Comparison of ENCODE assay signal across 9 cellular contexts in the genomic region with DNA sequence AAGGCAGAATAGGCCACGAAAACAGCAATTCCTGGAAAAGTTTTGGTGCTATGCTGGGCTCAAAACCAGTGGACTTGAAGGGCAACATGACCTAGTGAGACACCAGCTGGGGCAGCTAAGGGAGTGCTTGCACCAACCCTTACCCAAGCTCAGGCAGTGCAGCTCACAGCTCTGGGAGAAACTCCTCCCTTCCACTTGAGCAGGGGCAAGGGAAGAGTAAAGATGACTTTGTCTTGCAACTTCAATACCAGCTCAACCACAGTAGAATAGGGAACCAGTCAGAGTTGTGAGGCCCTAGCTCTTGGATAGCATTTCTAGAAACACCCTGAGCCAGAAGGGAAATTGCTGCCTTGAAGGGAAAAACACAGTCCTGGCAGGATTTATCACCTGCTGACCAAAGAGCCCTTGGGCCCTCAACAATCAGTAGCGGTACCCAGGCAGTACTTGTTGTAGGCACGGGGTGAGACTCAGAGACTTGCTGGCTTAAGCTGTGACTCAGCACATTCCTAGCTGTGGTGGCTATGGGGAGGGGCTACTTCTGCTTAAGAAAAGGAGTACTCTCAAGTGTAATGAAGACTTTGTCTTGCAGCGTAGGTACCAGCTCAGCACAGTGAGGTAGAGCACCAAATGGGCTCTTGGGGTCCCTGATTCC. TPM values are rescaled to one million over a fixed set of nuclear protein-coding genes. Genes with fewer than 3 reads are reported as not detected.
DNase-seq lines count a peak whose midpoint lies in the region; TF ChIP-seq lines count a peak whose summit lies in the region.
"Had no signal": no experiment of that assay in that cellular context is flagged by ENCODE, and none has a peak within 500 bp of the region (broad histone marks: within the 10 kb centered on the region; RNA-seq: fewer than 3 reads in every experiment).

No MANE protein-coding gene starts in this region.

- no peaks in the 10 kb centered on the region for H3K27me3 ChIP-seq in HAP-1 (ENCODE audit: low read depth)
- H3K27me3 ChIP-seq: pancreas had no signal

- H3K4me3 ChIP-seq in HAP-1 (no peak overlapping the region), foreskin fibroblast (ENCODE audit: low read depth in 1 of 2, low read length in 2 of 2) (no peak overlapping the region), skeletal muscle cell (ENCODE audit: low read depth, low read length) (no peak overlapping the region)
- H3K4me3 ChIP-seq: pancreas had no signal

- no peaks in the 10 kb centered on the region for H3K36me3 ChIP-seq in HAP-1 (replicated peaks)
- H3K36me3 ChIP-seq: pancreas had no signal

- intact Hi-C loops in posterior vena cava (cut with DNase I) = no loop called here

- H3K4me1 ChIP-seq in HAP-1 = peaks cover 9% of the 10 kb centered on the region
- H3K4me1 ChIP-seq: pancreas had no signal

- peak; percentile 43 to 46 for DNase-seq in HAP-1 (ENCODE audit: low spot score in 2 of 2)
- peak; percentile 22 for DNase-seq in RKO (ENCODE audit: low spot score)
- peak; percentile 41 to 75 for DNase-seq in foreskin fibroblast
- DNase-seq in skeletal muscle cell (ENCODE audit: low read depth) = peak; percentile 35
- DNase-seq in NCI-H524 treated with DMSO at 0.1 percent for 48 hours (lab: John Stamatoyannopoulos, UW) = no peak
- no peak for DNase-seq in stimulated activated CD4-positive, alpha-beta T cell treated with anti-CD3 and anti-CD28 coated beads, Interleukin-4, amount 100 ng/mL, for 1 hour
- DNase-seq in GM19238 (ENCODE audit: insufficient read length, low spot score) = no peak
- no peak for DNase-seq in posterior vena cava (ENCODE audit: low spot score)

- in situ Hi-C loops in HAP-1 (cut with MboI; ENCODE audit: low sequenced_read_pairs) = no loop called here

- no peaks in the 10 kb centered on the region for H3K9me3 ChIP-seq in HAP-1
- H3K9me3 ChIP-seq: pancreas had no signal

- no peak for TF ChIP-seq CTCF in foreskin fibroblast (IDR thresholded peaks at IDR 0.05; ENCODE audit: low read depth, low read length)

RNA-seq across cellular contexts. Expression of a gene that starts 19.7 kb away (rescaled TPM):
- total RNA-seq in posterior vena cava = 1 to 10 TPM; 1.6 to 3.4 TPM

Comparison
In these comparisons a context has a peak if more than half of its experiments do, and no peak if none do; other contexts are left out.
1. DNase-seq: peak in HAP-1 (2 of 2), RKO (single experiment), foreskin fibroblast (2 of 2) and skeletal muscle cell (single experiment); none in NCI-H524 treated with DMSO at 0.1 percent for 48 hours (single experiment), stimulated activated CD4-positive, alpha-beta T cell treated with anti-CD3 and anti-CD28 coated beads, Interleukin-4, amount 100 ng/mL, for 1 hour (single experiment), GM19238 (single experiment) and posterior vena cava (single experiment).